In the genomic region with DNA sequence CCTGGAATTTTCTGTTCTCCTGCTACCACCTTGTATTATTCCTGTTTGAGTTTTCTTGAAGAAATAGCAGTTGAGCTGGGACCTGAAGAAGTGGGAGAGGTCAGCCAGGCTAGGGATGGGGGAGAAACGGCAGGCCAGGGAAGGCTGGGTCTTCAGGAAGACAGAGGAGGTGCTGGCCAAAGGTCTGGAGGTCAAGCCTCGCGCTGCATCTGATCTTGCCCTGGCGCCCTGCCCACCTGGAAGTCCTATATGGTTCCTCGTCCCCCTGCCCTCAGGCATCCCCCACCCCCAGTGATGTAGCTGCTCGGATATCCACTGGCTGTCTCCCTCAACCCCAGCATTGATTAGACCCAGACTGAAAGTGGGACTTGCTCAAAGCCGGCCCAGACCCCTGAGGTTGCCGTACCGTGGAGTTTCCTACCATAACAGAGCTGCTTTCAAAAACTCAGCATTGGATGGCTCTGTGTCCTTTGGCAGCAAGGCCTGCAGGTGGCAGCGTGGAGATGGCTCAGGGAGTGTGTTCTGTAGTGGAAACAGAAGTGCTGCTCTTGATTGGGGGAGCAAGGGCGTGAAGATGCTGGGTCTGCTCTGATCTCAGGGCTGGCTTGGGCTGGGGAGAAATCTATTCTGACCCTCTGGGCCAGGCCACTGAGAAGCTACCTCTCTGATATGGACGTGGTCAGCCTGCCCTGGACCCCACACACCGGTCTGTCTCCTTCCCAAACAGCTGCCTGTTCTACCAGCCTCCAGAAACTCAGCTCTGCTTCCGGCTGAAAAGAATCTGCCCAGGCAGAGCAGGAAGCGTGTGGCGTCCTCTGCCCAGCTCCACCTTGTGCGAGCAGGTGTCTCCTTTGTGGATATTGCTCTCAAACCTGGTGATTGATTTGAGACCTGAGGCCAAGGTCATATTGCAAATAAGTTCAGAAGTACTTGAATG, we compare ENCODE assay signal across 8 cellular contexts.
DNase-seq lines count a peak whose midpoint lies in the region; ATAC-seq, FAIRE-seq and TF ChIP-seq lines count a peak whose summit lies in the region.

No MANE protein-coding gene starts in this region.

- peak; percentile 85 for FAIRE-seq in GM18507 (lab: Jason Lieb, UNC)

- TF ChIP-seq CTCF in AG04449 (IDR thresholded peaks at IDR 0.05; ENCODE audit: insufficient read depth, low read length, missing control alignments) (peak; percentile 77), foreskin fibroblast (IDR thresholded peaks at IDR 0.05; ENCODE audit: low read depth, low read length) (peak; percentile 73), omental fat pad (IDR thresholded peaks at IDR 0.05) (no peak)

- no peak overlapping the region for H3K4me3 Mint-ChIP-seq in activated T-helper 1 cell treated with anti-CD3 and anti-CD28 coated beads, Interleukin-12 subunit alpha, Interleukin-12 subunit beta, Interleukin-2, Interleukin-4 antibody, amounts not matched to agents 30 ng/mL and 10 ng/mL and 1 ng/mL, durations not matched to agents 14 hours and 24 hours and 36 hours

- no peaks in the 10 kb centered on the region for H3K27me3 Mint-ChIP-seq in activated T-helper 1 cell treated with anti-CD3 and anti-CD28 coated beads, Interleukin-12 subunit alpha, Interleukin-12 subunit beta, Interleukin-2, Interleukin-4 antibody, amounts not matched to agents 30 ng/mL and 10 ng/mL and 1 ng/mL, durations not matched to agents 14 hours and 24 hours and 36 hours (ENCODE audit: insufficient read depth)

- CTCF ChIA-PET in AG04449 (lab: Yijun Ruan, JAX): interaction anchor here (0.7 to 2.9 kb wide), 20 partner anchors 9 to 565 kb away, joined by 3 to 18 read pairs (median 4); no protein-coding TSS in a partner anchor

- H3K36me3 Mint-ChIP-seq in activated T-helper 1 cell treated with anti-CD3 and anti-CD28 coated beads, Interleukin-12 subunit alpha, Interleukin-12 subunit beta, Interleukin-2, Interleukin-4 antibody, amounts not matched to agents 30 ng/mL and 10 ng/mL and 1 ng/mL, durations not matched to agents 14 hours and 24 hours and 36 hours (ENCODE audit: low read depth): peaks cover 7% of the 10 kb centered on the region

- peaks cover 26% of the 10 kb centered on the region for H3K4me1 Mint-ChIP-seq in activated T-helper 1 cell treated with anti-CD3 and anti-CD28 coated beads, Interleukin-12 subunit alpha, Interleukin-12 subunit beta, Interleukin-2, Interleukin-4 antibody, amounts not matched to agents 30 ng/mL and 10 ng/mL and 1 ng/mL, durations not matched to agents 14 hours and 24 hours and 36 hours (ENCODE audit: low read depth)

- H3K4me3 ChIP-seq in AG04449 (ENCODE audit: low read depth, low read length) (no peak overlapping the region), foreskin fibroblast (ENCODE audit: low read depth in 1 of 2, low read length in 2 of 2) (no peak overlapping the region)

- ATAC-seq in omental fat pad (ENCODE audit: low FRiP score): no peak

- DNase-seq in AG04449 (ENCODE audit: low read depth, low spot score) (no peak), GM18507 (ENCODE audit: extremely low spot score, insufficient read length, low read depth) (peak; percentile 42), HUDEP-2 (lab: John Stamatoyannopoulos, UW; ENCODE audit: unreplicated experiment in 76 of 76) (peak in 50 of 76 experiments; percentile 1 to 75 (median 26)), NOMO-1 (lab: John Stamatoyannopoulos, UW; ENCODE audit: unreplicated experiment in 2 of 2) (peak; percentile 20 to 28), foreskin fibroblast (peak; percentile 30 to 69), omental fat pad (ENCODE audit: low spot score) (peak; percentile 25), NCI-H1048 (lab: John Stamatoyannopoulos, UW) (no peak)
- peak; percentile 31 for DNase-seq in activated T-helper 1 cell treated with anti-CD3 and anti-CD28 coated beads, Interleukin-12 subunit alpha, Interleukin-12 subunit beta, Interleukin-2, Interleukin-4 antibody, amounts not matched to agents 30 ng/mL and 10 ng/mL and 1 ng/mL, durations not matched to agents 14 hours and 24 hours and 36 hours (ENCODE audit: low spot score)

- no peaks in the 10 kb centered on the region for H3K9me3 Mint-ChIP-seq in activated T-helper 1 cell treated with anti-CD3 and anti-CD28 coated beads, Interleukin-12 subunit alpha, Interleukin-12 subunit beta, Interleukin-2, Interleukin-4 antibody, amounts not matched to agents 30 ng/mL and 10 ng/mL and 1 ng/mL, durations not matched to agents 14 hours and 24 hours and 36 hours

- intact Hi-C loops in activated T-helper 1 cell treated with anti-CD3 and anti-CD28 coated beads, Interleukin-12 subunit alpha, Interleukin-12 subunit beta, Interleukin-2, Interleukin-4 antibody, amounts not matched to agents 30 ng/mL and 10 ng/mL and 1 ng/mL, durations not matched to agents 14 hours and 24 hours and 36 hours (cut with micrococcal nuclease): loop anchor here (1.0 kb wide), 1 partner anchor 178 kb away; no protein-coding TSS in a partner anchor

- peak overlapping the region; percentile 40 for H3K27ac Mint-ChIP-seq in activated T-helper 1 cell treated with anti-CD3 and anti-CD28 coated beads, Interleukin-12 subunit alpha, Interleukin-12 subunit beta, Interleukin-2, Interleukin-4 antibody, amounts not matched to agents 30 ng/mL and 10 ng/mL and 1 ng/mL, durations not matched to agents 14 hours and 24 hours and 36 hours

- POLR2A ChIA-PET in AG04449 (lab: Yijun Ruan, JAX): interaction anchor here (0.6 kb wide), 1 partner anchor 1194 kb away, joined by 3 read pairs; no protein-coding TSS in a partner anchor

Comparison
In these comparisons a context has a peak if more than half of its experiments do, and no peak if none do; other contexts are left out.
1. DNase-seq: peak in GM18507 (single experiment), HUDEP-2 (50 of 76), NOMO-1 (2 of 2), activated T-helper 1 cell treated with anti-CD3 and anti-CD28 coated beads, Interleukin-12 subunit alpha, Interleukin-12 subunit beta, Interleukin-2, Interleukin-4 antibody, amounts not matched to agents 30 ng/mL and 10 ng/mL and 1 ng/mL, durations not matched to agents 14 hours and 24 hours and 36 hours (single experiment), foreskin fibroblast (2 of 2) and omental fat pad (single experiment); none in AG04449 (single experiment) and NCI-H1048 (single experiment).
2. CTCF ChIP-seq: peak in AG04449 (single experiment) and foreskin fibroblast (single experiment); none in omental fat pad (0 of 3).